In genomic region chr12:26822051-26822450, GRCh38 we compare ENCODE assay signal across 17 cellular contexts. TPM values are rescaled to one million over a fixed set of nuclear protein-coding genes. Genes with fewer than 3 reads are reported as not detected.
DNase-seq lines count a peak whose midpoint lies in the region; ATAC-seq and TF ChIP-seq lines count a peak whose summit lies in the region.
"Had no signal": no experiment of that assay in that cellular context is flagged by ENCODE, and none has a peak within 500 bp of the region (broad histone marks: within the 10 kb centered on the region; RNA-seq: fewer than 3 reads in every experiment).

No MANE protein-coding gene starts in this region.

- peaks cover 36% of the 10 kb centered on the region for H3K4me1 Mint-ChIP-seq in HFFc6 (ENCODE audit: low read depth)

- H3K27ac ChIP-seq in sigmoid colon (peak overlapping the region in 3 of 4 donors; percentile 56 to 75 (median 74)), foreskin keratinocyte (no peak overlapping the region), left ventricle myocardium inferior (replicated peaks) (no peak overlapping the region)

- H3K27me3 Mint-ChIP-seq in HFFc6 (ENCODE audit: insufficient read depth): no peaks in the 10 kb centered on the region

- WGBS in sigmoid colon, 2 donors: 72 to 85% methylated on average over 3 of the region's 3 CpGs

- TF ChIP-seq CTCF in HFFc6 (IDR thresholded peaks at IDR 0.05) (no peak), sigmoid colon (IDR thresholded peaks at IDR 0.05) (no peak), foreskin keratinocyte (conservative IDR thresholded peaks at IDR 0.05) (no peak), left ventricle myocardium inferior (IDR thresholded peaks at IDR 0.05; ENCODE audit: borderline replicate concordance) (no peak)

- no peaks in the 10 kb centered on the region for H3K9me3 Mint-ChIP-seq in HFFc6
- H3K9me3 Mint-ChIP-seq: CD8-positive, alpha-beta T cell; H9 had no signal

- peak overlapping the region; percentile 42; the same call in 1 of the 2 replicates for H3K27ac Mint-ChIP-seq in HFFc6
- H3K27ac Mint-ChIP-seq: CD8-positive, alpha-beta T cell had no signal

- intact Hi-C loops in sigmoid colon (cut with DNase I) (no loop called here), left ventricle myocardium inferior (cut with micrococcal nuclease) (no loop called here)

- H3K36me3 ChIP-seq in endocrine pancreas (ENCODE audit: control insufficient read depth, insufficient read depth, low read length) (no peaks in the 10 kb centered on the region), sigmoid colon (no peaks in the 10 kb centered on the region), left ventricle myocardium inferior (no peaks in the 10 kb centered on the region)

- H3K4me3 ChIP-seq in endocrine pancreas (ENCODE audit: control insufficient read depth, insufficient read depth, low read length): peak overlapping the region; percentile 84
- H3K4me3 ChIP-seq in sigmoid colon: no peak overlapping the region
- no peak overlapping the region for H3K4me3 ChIP-seq in left ventricle myocardium inferior
- H3K4me3 ChIP-seq: K562 had no signal

- TF ChIP-seq POLR2A in sigmoid colon (IDR thresholded peaks at IDR 0.05): no peak

- ATAC-seq in foreskin keratinocyte: no peak
- no peak for ATAC-seq in GM21723 (IDR thresholded peaks at IDR 0.05; ENCODE audit: unreplicated experiment)
- ATAC-seq: CD8-positive, alpha-beta T cell; K562; Panc1 had no signal

- H3K9me3 ChIP-seq in endocrine pancreas (ENCODE audit: control insufficient read depth, low read length): no peaks in the 10 kb centered on the region
- H3K9me3 ChIP-seq in sigmoid colon: no peaks in the 10 kb centered on the region
- H3K9me3 ChIP-seq in left ventricle myocardium inferior (replicated peaks): no peaks in the 10 kb centered on the region

- TF ChIP-seq EP300 in sigmoid colon (IDR thresholded peaks at IDR 0.05): no peak

- no peak overlapping the region for H3K9ac ChIP-seq in endocrine pancreas (ENCODE audit: control insufficient read depth, insufficient read depth, low read length)

- no peaks in the 10 kb centered on the region for H3K27me3 ChIP-seq in endocrine pancreas (ENCODE audit: control insufficient read depth, insufficient read depth, low read length)
- no peaks in the 10 kb centered on the region for H3K27me3 ChIP-seq in sigmoid colon
- no peaks in the 10 kb centered on the region for H3K27me3 ChIP-seq in foreskin keratinocyte
- no peaks in the 10 kb centered on the region for H3K27me3 ChIP-seq in left ventricle myocardium inferior (ENCODE audit: low read depth)

- 0 out of 2 replicates have a peak overlapping the region, but pooled peaks have one; percentile 68 for H3K4me3 Mint-ChIP-seq in HFFc6
- H3K4me3 Mint-ChIP-seq: CD8-positive, alpha-beta T cell; H9 had no signal

- H3K4me1 ChIP-seq in endocrine pancreas (ENCODE audit: control insufficient read depth, insufficient read depth, low read length) (peaks cover 13% of the 10 kb centered on the region), sigmoid colon (peaks cover 0 to 34% (median 18%) of the 10 kb centered on the region in 4 donors), foreskin keratinocyte (peaks cover 18% of the 10 kb centered on the region), left ventricle myocardium inferior (no peaks in the 10 kb centered on the region)

- H3K36me3 Mint-ChIP-seq in HFFc6 (ENCODE audit: low read depth): no peaks in the 10 kb centered on the region

- DNase-seq in EH (ENCODE audit: low read depth) (peak; percentile 65), HFFc6 (no peak), sigmoid colon (no peak), foreskin keratinocyte (no peak), left ventricle myocardium inferior (no peak)
- DNase-seq: CD8-positive, alpha-beta T cell; DMS79 treated with DMSO at 0.1 percent for 48 hours; H9; NCI-H1436 treated with DMSO at 0.1 percent for 48 hours; NCI-H2081 treated with DMSO at 0.1 percent for 48 hours; NCI-H226; NCI-H69; Right ventricle myocardium superior had no signal

RNA-seq across cellular contexts. Expression of gene ITPR2, which starts 10.9 kb away (rescaled TPM):
- 1 to 10 TPM; 6.9 to 8.4 (median 7.6) TPM for total RNA-seq in HFFc6 (2021; fragmentation: NEBNext Ultra II Directional; extraction: Animal tissue kit (Norgen Biotek cat#: 25700))
- total RNA-seq in sigmoid colon (10 to 100 TPM; 58.9 to 78.1 (median 64.0) TPM), foreskin keratinocyte (9.1 and 10.5 TPM in 2 replicates), left ventricle myocardium inferior (15.8 TPM)
- polyA plus RNA-seq in sigmoid colon (1 to 10 TPM; 1.4 to 6.2 (median 1.8) TPM), foreskin keratinocyte (0.77 and 0.98 TPM in 2 replicates)

Comparison
In these comparisons a context has a peak if more than half of its experiments do, and no peak if none do; other contexts are left out.
1. H3K27ac ChIP-seq: peak in sigmoid colon (3 of 4); none in foreskin keratinocyte (single experiment) and left ventricle myocardium inferior (single experiment).